ENCODE assay signal across 1 cellular context in genomic region chr17:43834106-43834505, GRCh38.
TF ChIP-seq lines count a peak whose summit lies in the region.

No MANE protein-coding gene starts in this region.

TF ChIP-seq in GM23338, 12 proteins besides CTCF, POLR2A, EP300 and RAD21:
- TF ChIP-seq REST (IDR thresholded peaks at IDR 0.05; ENCODE audit: unreplicated experiment) = no peak
- no peak for TF ChIP-seq STAT1 (IDR thresholded peaks at IDR 0.05; ENCODE audit: unreplicated experiment)
- no peak for TF ChIP-seq ZNF114 (CRISPR knock-in tag; IDR thresholded peaks at IDR 0.05)
- no peak for TF ChIP-seq EZH2phosphoT487 (IDR thresholded peaks at IDR 0.05; ENCODE audit: unreplicated experiment)
- TF ChIP-seq ZNF331 (CRISPR knock-in tag; IDR thresholded peaks at IDR 0.05; ENCODE audit: low read depth) = no peak
- TF ChIP-seq JUNB (IDR thresholded peaks at IDR 0.05; ENCODE audit: unreplicated experiment) = no peak
- no peak for TF ChIP-seq POLR2AphosphoS5 (IDR thresholded peaks at IDR 0.05; ENCODE audit: low read depth)
- no peak for TF ChIP-seq ETS1 (IDR thresholded peaks at IDR 0.05)
- TF ChIP-seq CREB1 (CRISPR knock-in tag; IDR thresholded peaks at IDR 0.05; ENCODE audit: low read depth) = no peak
- no peak for TF ChIP-seq NANOG (IDR thresholded peaks at IDR 0.05; ENCODE audit: borderline replicate concordance)
- no peak for TF ChIP-seq ZNF462 (CRISPR knock-in tag; IDR thresholded peaks at IDR 0.05)
- TF ChIP-seq EZH2 (IDR thresholded peaks at IDR 0.05; ENCODE audit: low read depth, unreplicated experiment) = no peak
TF ChIP-seq in GM23338: peak in this region for 0.
